In genomic region chr1:9651565-9652378, GRCh38 we compare ENCODE assay signal across 8 cellular contexts. TPM values are rescaled to one million over a fixed set of nuclear protein-coding genes. Genes with fewer than 3 reads are reported as not detected.
DNase-seq lines count a peak whose midpoint lies in the region; ATAC-seq, FAIRE-seq and TF ChIP-seq lines count a peak whose summit lies in the region.

Gene PIK3CD, plus strand, starts transcription at chr1:9651731. Its CDS starts 58,725 bp downstream, at chr1:9710456.

- no peak within 1 kb of the TSS for H3K27ac ChIP-seq in fibroblast of lung (ENCODE audit: insufficient read depth, low read length)

- no peak within 1 kb of the TSS for H3K9ac ChIP-seq in fibroblast of lung (ENCODE audit: insufficient read depth, low read length)

- no peak for ATAC-seq in GM21447 (IDR thresholded peaks at IDR 0.05; ENCODE audit: unreplicated experiment)

- peak; percentile 79 for TF ChIP-seq POLR2A in GM19193 (IDR thresholded peaks at IDR 0.05; ENCODE audit: extremely low read depth, insufficient read depth, insufficient read length)

- peak within 1 kb of the TSS; percentile 98 for H3K27ac Mint-ChIP-seq in activated T-cell treated with anti-CD3 and anti-CD28 coated beads, Interleukin-2, amount 50 U/mL, for 24 hours
- H3K27ac Mint-ChIP-seq in nephron progenitor cell = no peak within 1 kb of the TSS

- H3K4me1 Mint-ChIP-seq in activated T-cell treated with anti-CD3 and anti-CD28 coated beads, Interleukin-2, amount 50 U/mL, for 24 hours (ENCODE audit: low read depth) = peaks cover 69% of the 10 kb centered on the region
- peaks cover 24% of the 10 kb centered on the region for H3K4me1 Mint-ChIP-seq in nephron progenitor cell

- H3K36me3 Mint-ChIP-seq in activated T-cell treated with anti-CD3 and anti-CD28 coated beads, Interleukin-2, amount 50 U/mL, for 24 hours (ENCODE audit: low read depth) = peaks cover 33% of the 10 kb centered on the region
- H3K36me3 Mint-ChIP-seq in nephron progenitor cell (ENCODE audit: low read depth) = no peaks in the 10 kb centered on the region

- H3K27me3 Mint-ChIP-seq in activated T-cell treated with anti-CD3 and anti-CD28 coated beads, Interleukin-2, amount 50 U/mL, for 24 hours = no peaks in the 10 kb centered on the region
- peaks cover 66% of the 10 kb centered on the region for H3K27me3 Mint-ChIP-seq in nephron progenitor cell (ENCODE audit: low read depth, poor library complexity)

- H3K79me2 ChIP-seq in fibroblast of lung (ENCODE audit: control insufficient read depth, insufficient read depth, low read length) = no peaks in the 10 kb centered on the region

- peak within 1 kb of the TSS; percentile 35 for H3K4me2 ChIP-seq in fibroblast of lung (ENCODE audit: extremely low read depth, insufficient read depth, low read length)

- H3K9me3 Mint-ChIP-seq in activated T-cell treated with anti-CD3 and anti-CD28 coated beads, Interleukin-2, amount 50 U/mL, for 24 hours = no peaks in the 10 kb centered on the region
- no peaks in the 10 kb centered on the region for H3K9me3 Mint-ChIP-seq in nephron progenitor cell

- CTCF ChIA-PET in AG04449 (lab: Yijun Ruan, JAX) = interaction anchor here (1.4 to 3.5 kb wide), 5 partner anchors 20 to 216 kb away, joined by 3 to 16 read pairs (median 3); no protein-coding TSS in a partner anchor

- no peak for FAIRE-seq in GM19239 (lab: Jason Lieb, UNC)

- peak within 1 kb of the TSS; percentile 54 for H3K4me3 ChIP-seq in AG04449 (ENCODE audit: low read depth, low read length)
- peak within 1 kb of the TSS in 2 of 4 experiments; percentile 18 to 38 for H3K4me3 ChIP-seq in fibroblast of lung (replicated peaks in 1 of 4; ENCODE audit: control extremely low read depth in 1 of 4, insufficient read depth in 1 of 4, low read depth in 3 of 4, low read length in 4 of 4)

- H3K9me3 ChIP-seq in fibroblast of lung (ENCODE audit: control insufficient read depth, insufficient read depth, low read depth, low read length) = no peaks in the 10 kb centered on the region

- H2AFZ ChIP-seq in fibroblast of lung (ENCODE audit: low read length) = no peak within 1 kb of the TSS

- peak within 1 kb of the TSS; percentile 91 for H3K4me3 Mint-ChIP-seq in activated T-cell treated with anti-CD3 and anti-CD28 coated beads, Interleukin-2, amount 50 U/mL, for 24 hours
- H3K4me3 Mint-ChIP-seq in nephron progenitor cell = peak within 1 kb of the TSS; percentile 89

- no peaks in the 10 kb centered on the region for H4K20me1 ChIP-seq in fibroblast of lung (ENCODE audit: control insufficient read depth, extremely low read depth, insufficient read depth, low read length)

- no peaks in the 10 kb centered on the region for H3K36me3 ChIP-seq in fibroblast of lung (ENCODE audit: control insufficient read depth, insufficient read depth, low read length)

- DNase-seq in AG04449 (ENCODE audit: low read depth, low spot score) = no peak
- DNase-seq in NCI-H2227 treated with DMSO at 0.1 percent for 48 hours (lab: John Stamatoyannopoulos, UW) = peak; percentile 34
- peak; percentile 76 for DNase-seq in activated T-cell treated with anti-CD3 and anti-CD28 coated beads, Interleukin-2, amount 50 U/mL, for 24 hours
- DNase-seq in fibroblast of lung (ENCODE audit: low read depth in 2 of 2) = peak; percentile 19 to 60
- DNase-seq in nephron progenitor cell = peak; percentile 75
- no peak for DNase-seq in GM19239 (ENCODE audit: insufficient read length, low spot score)

- H3K4me1 ChIP-seq in fibroblast of lung (ENCODE audit: control insufficient read depth, extremely low read depth, insufficient read depth, low read length) = no peaks in the 10 kb centered on the region

- TF ChIP-seq CTCF in AG04449 (IDR thresholded peaks at IDR 0.05; ENCODE audit: insufficient read depth, low read length, missing control alignments) (no peak), fibroblast of lung (conservative IDR thresholded peaks at IDR 0.05 in 1 of 2, IDR thresholded peaks at IDR 0.05 in 1 of 2; ENCODE audit: low read depth in 1 of 2, low read length in 2 of 2) (no peak), nephron progenitor cell (IDR thresholded peaks at IDR 0.05) (no peak)

- H3K27me3 ChIP-seq in fibroblast of lung (ENCODE audit: control insufficient read depth, insufficient read depth, low read length) = peaks cover 31% of the 10 kb centered on the region

- POLR2A ChIA-PET in AG04449 (lab: Yijun Ruan, JAX) = no interaction called here

RNA-seq across cellular contexts. Expression of gene PIK3CD, which starts in this region (rescaled TPM):
- 4.6 and 6.4 TPM in 2 replicates for total RNA-seq in fibroblast of lung
- polyA plus RNA-seq in fibroblast of lung = 2.8 TPM in 2 replicates
- 3.5 and 4.1 TPM in 2 replicates for polyA plus RNA-seq in fibroblast of lung (2012)
- polyA minus RNA-seq in fibroblast of lung (ENCODE audit: low replicate concordance) = 6.2 and 10.6 TPM in 2 replicates

Comparison
In these comparisons a context has a peak if more than half of its experiments do, and no peak if none do; other contexts are left out.
1. DNase-seq: peak in NCI-H2227 treated with DMSO at 0.1 percent for 48 hours (single experiment), activated T-cell treated with anti-CD3 and anti-CD28 coated beads, Interleukin-2, amount 50 U/mL, for 24 hours (single experiment), fibroblast of lung (2 of 2) and nephron progenitor cell (single experiment); none in AG04449 (single experiment) and GM19239 (single experiment).